In the genomic region with DNA sequence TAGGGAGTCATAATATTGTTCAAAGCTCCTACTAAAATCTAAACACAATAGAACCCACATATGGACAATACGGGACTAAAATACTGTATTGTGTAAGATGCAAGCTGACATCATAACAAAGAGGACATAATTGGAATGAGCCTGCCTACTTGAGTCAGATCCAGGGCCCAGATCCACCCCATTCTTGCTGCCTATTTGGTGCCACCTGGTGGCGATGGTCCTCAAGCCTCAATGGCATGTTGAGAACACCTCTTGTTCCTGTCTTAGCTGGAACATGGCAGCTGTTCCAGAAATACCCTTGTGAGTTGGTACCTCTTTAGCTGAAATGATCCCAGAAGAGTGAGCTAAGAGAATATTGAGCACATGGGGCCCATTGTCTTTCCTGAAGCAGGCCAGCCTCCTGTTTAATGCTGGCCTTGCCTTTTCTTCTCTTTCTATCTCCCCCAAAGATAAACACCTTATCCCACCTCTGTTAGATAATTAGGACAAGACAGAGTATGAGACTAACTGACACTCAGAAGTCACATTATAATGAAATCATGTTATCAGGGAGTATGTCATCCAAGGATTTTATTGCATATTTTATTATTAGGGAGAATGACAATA, we compare ENCODE assay signal across 7 cellular contexts.
DNase-seq lines count a peak whose midpoint lies in the region; ATAC-seq, FAIRE-seq and TF ChIP-seq lines count a peak whose summit lies in the region.

No MANE protein-coding gene starts in this region.

- H3K36me3 ChIP-seq in K562 (ENCODE audit: control insufficient read depth, insufficient read depth, low read length), result no peaks in the 10 kb centered on the region
- no peaks in the 10 kb centered on the region for H3K36me3 ChIP-seq in liver (ENCODE audit: control insufficient read depth in 4 of 4, insufficient read depth in 3 of 4, low read depth in 1 of 4, low read length in 3 of 4)

- POLR2A ChIA-PET in K562 (lab: Yijun Ruan, JAX), result no interaction called here

- no TSS peak for BruUV-seq in K562 (replicated peaks; lab: Mats Ljungman, UMichigan)

- intact Hi-C loops in K562 (cut with micrococcal nuclease), result loop anchor here (1.0 kb wide), 1 partner anchor 864 kb away; no protein-coding TSS in a partner anchor

- no peaks in the 10 kb centered on the region for H3K4me1 ChIP-seq in K562 (replicated peaks in 1 of 2; ENCODE audit: control insufficient read depth in 2 of 2, insufficient read depth in 2 of 2, low read length in 2 of 2)
- no peaks in the 10 kb centered on the region for H3K4me1 ChIP-seq in liver (ENCODE audit: control insufficient read depth in 4 of 4, insufficient read depth in 4 of 4, low read length in 3 of 4)

- H3K9me1 ChIP-seq in K562 (ENCODE audit: control insufficient read depth, insufficient read depth, low read length), result no peaks in the 10 kb centered on the region

- no peak overlapping the region for H3K4me2 ChIP-seq in K562 (ENCODE audit: insufficient read depth, low read length)

- FAIRE-seq in K562 (lab: Jason Lieb, UNC), result no peak

- H3K79me2 ChIP-seq in K562 (ENCODE audit: control insufficient read depth, insufficient read depth, low read length), result no peaks in the 10 kb centered on the region

- peak; percentile 68 for TF ChIP-seq CTCF in GM10266 (IDR thresholded peaks at IDR 0.05; ENCODE audit: control insufficient read depth, insufficient read depth, low read depth, missing control alignments)
- TF ChIP-seq CTCF in K562 (IDR thresholded peaks at IDR 0.05 in 2 of 3, conservative IDR thresholded peaks at IDR 0.05 in 1 of 3; ENCODE audit: insufficient read depth in 2 of 3, low read depth in 1 of 3, low read length in 3 of 3), result peak; percentile 26 to 44 (median 43); a peak in 4 of 6 replicates
- TF ChIP-seq CTCF in liver (IDR thresholded peaks at IDR 0.05; ENCODE audit: low read depth, low read length, missing input control), result peak; percentile 44

- no peak overlapping the region for H3K27ac ChIP-seq in K562 (ENCODE audit: extremely low read depth, low read depth, low read length)
- H3K27ac ChIP-seq in liver (ENCODE audit: low read depth in 1 of 2, low read length in 2 of 2), result no peak overlapping the region

- TF ChIP-seq POLR2A in K562 (conservative IDR thresholded peaks at IDR 0.05), result no peak

- in situ Hi-C loops in K562 (cut with MboI), result loop anchor here (10.0 kb wide), 1 partner anchor 857 kb away; no protein-coding TSS in a partner anchor

- DNase-seq in GM10266 (ENCODE audit: extremely low spot score) (peak; percentile 23), HK-2 (ENCODE audit: unreplicated experiment) (peak; percentile 28), NCI-H82 (lab: John Stamatoyannopoulos, UW) (peak; percentile 86), K562 (ENCODE audit: extremely low read depth in 1 of 4, low spot score in 3 of 4) (peak; percentile 28 to 44 (median 29)), ureter (ENCODE audit: low spot score) (peak; percentile 46)

- H3K4me3 ChIP-seq in K562 (no peak overlapping the region), liver (ENCODE audit: low read depth in 1 of 3, low read length in 3 of 3) (no peak overlapping the region)

- TF ChIP-seq RAD21 in K562 (CRISPR knock-in tag; conservative IDR thresholded peaks at IDR 0.05 in 1 of 2, IDR thresholded peaks at IDR 0.05 in 1 of 2) (peak in 1 of 2 experiments; percentile 42; a peak in 3 of 4 replicates), liver (IDR thresholded peaks at IDR 0.05) (peak; percentile 66 to 79)

- no peak for TF ChIP-seq EP300 in K562 (IDR thresholded peaks at IDR 0.05; ENCODE audit: low read length)

- WGBS in K562 (ENCODE audit: insufficient coverage, low coverage, missing lambda C conversion rate), result 0% methylated on average over 2 of the region's 2 CpGs
- WGBS in liver, result 17% methylated on average over 2 of the region's 2 CpGs

- no peak overlapping the region for H2AFZ ChIP-seq in K562 (ENCODE audit: low read depth, low read length)

- CTCF ChIA-PET in K562 (lab: Yijun Ruan, JAX; ENCODE audit: low intra/inter-chr PET ratio), result no interaction called here

- no peaks in the 10 kb centered on the region for H4K20me1 ChIP-seq in K562 (replicated peaks; ENCODE audit: control insufficient read depth, insufficient read depth, low read length)

- H3K27me3 ChIP-seq in K562 (ENCODE audit: control insufficient read depth in 2 of 2, insufficient read depth in 2 of 2, low read length in 2 of 2) (no peaks in the 10 kb centered on the region), liver (ENCODE audit: control insufficient read depth in 4 of 4, insufficient read depth in 4 of 4, low read length in 3 of 4) (peaks cover 0 to 2% (median 0%) of the 10 kb centered on the region in 4 donors)

- ATAC-seq in GM21360 (IDR thresholded peaks at IDR 0.05; ENCODE audit: unreplicated experiment), result peak; percentile 79
- peak; percentile 46; the same call in 1 of the 3 replicates for ATAC-seq in K562

- H3K9ac ChIP-seq in K562 (ENCODE audit: insufficient read depth in 1 of 2, low read depth in 2 of 2, low read length in 2 of 2), result no peak overlapping the region
- H3K9ac ChIP-seq in liver (ENCODE audit: low read depth in 1 of 2, low read length in 2 of 2), result no peak overlapping the region

- H3K9me3 ChIP-seq in K562 (replicated peaks; ENCODE audit: control insufficient read depth, insufficient read depth, low read depth, low read length) (no peaks in the 10 kb centered on the region), liver (ENCODE audit: control insufficient read depth in 4 of 4, low read length in 3 of 4) (no peaks in the 10 kb centered on the region)

TF ChIP-seq in K562, 482 proteins besides CTCF, POLR2A, EP300 and RAD21:
- TF ChIP-seq, protein P1, sequence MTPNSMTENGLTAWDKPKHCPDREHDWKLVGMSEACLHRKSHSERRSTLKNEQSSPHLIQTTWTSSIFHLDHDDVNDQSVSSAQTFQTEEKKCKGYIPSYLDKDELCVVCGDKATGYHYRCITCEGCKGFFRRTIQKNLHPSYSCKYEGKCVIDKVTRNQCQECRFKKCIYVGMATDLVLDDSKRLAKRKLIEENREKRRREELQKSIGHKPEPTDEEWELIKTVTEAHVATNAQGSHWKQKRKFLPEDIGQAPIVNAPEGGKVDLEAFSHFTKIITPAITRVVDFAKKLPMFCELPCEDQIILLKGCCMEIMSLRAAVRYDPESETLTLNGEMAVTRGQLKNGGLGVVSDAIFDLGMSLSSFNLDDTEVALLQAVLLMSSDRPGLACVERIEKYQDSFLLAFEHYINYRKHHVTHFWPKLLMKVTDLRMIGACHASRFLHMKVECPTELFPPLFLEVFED (CRISPR knock-in tag; conservative IDR thresholded peaks at IDR 0.05), result no peak
- TF ChIP-seq NFE2 (IDR thresholded peaks at IDR 0.05; ENCODE audit: low read depth) (no peak), ZNF79 (CRISPR knock-in tag; IDR thresholded peaks at IDR 0.05; ENCODE audit: low read depth) (no peak), ZNF586 (CRISPR knock-in tag; conservative IDR thresholded peaks at IDR 0.05) (no peak), HEY1 (CRISPR knock-in tag; IDR thresholded peaks at IDR 0.05; ENCODE audit: borderline replicate concordance) (no peak), MYC (IDR thresholded peaks at IDR 0.05; ENCODE audit: low read depth, low read length) (no peak), MYC (CRISPR knock-in tag; IDR thresholded peaks at IDR 0.05; ENCODE audit: borderline replicate concordance, low read depth) (no peak)
TF ChIP-seq in K562: peak in this region for 0.

TF ChIP-seq in liver, 16 proteins besides CTCF, POLR2A, EP300 and RAD21 (continues in another document):
- TF ChIP-seq, protein P2, sequence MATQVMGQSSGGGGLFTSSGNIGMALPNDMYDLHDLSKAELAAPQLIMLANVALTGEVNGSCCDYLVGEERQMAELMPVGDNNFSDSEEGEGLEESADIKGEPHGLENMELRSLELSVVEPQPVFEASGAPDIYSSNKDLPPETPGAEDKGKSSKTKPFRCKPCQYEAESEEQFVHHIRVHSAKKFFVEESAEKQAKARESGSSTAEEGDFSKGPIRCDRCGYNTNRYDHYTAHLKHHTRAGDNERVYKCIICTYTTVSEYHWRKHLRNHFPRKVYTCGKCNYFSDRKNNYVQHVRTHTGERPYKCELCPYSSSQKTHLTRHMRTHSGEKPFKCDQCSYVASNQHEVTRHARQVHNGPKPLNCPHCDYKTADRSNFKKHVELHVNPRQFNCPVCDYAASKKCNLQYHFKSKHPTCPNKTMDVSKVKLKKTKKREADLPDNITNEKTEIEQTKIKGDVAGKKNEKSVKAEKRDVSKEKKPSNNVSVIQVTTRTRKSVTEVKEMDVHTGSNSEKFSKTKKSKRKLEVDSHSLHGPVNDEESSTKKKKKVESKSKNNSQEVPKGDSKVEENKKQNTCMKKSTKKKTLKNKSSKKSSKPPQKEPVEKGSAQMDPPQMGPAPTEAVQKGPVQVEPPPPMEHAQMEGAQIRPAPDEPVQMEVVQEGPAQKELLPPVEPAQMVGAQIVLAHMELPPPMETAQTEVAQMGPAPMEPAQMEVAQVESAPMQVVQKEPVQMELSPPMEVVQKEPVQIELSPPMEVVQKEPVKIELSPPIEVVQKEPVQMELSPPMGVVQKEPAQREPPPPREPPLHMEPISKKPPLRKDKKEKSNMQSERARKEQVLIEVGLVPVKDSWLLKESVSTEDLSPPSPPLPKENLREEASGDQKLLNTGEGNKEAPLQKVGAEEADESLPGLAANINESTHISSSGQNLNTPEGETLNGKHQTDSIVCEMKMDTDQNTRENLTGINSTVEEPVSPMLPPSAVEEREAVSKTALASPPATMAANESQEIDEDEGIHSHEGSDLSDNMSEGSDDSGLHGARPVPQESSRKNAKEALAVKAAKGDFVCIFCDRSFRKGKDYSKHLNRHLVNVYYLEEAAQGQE (IDR thresholded peaks at IDR 0.05), result no peak
- TF ChIP-seq, protein P3, sequence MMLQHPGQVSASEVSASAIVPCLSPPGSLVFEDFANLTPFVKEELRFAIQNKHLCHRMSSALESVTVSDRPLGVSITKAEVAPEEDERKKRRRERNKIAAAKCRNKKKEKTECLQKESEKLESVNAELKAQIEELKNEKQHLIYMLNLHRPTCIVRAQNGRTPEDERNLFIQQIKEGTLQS (IDR thresholded peaks at IDR 0.05), result no peak
- TF ChIP-seq, protein P4, sequence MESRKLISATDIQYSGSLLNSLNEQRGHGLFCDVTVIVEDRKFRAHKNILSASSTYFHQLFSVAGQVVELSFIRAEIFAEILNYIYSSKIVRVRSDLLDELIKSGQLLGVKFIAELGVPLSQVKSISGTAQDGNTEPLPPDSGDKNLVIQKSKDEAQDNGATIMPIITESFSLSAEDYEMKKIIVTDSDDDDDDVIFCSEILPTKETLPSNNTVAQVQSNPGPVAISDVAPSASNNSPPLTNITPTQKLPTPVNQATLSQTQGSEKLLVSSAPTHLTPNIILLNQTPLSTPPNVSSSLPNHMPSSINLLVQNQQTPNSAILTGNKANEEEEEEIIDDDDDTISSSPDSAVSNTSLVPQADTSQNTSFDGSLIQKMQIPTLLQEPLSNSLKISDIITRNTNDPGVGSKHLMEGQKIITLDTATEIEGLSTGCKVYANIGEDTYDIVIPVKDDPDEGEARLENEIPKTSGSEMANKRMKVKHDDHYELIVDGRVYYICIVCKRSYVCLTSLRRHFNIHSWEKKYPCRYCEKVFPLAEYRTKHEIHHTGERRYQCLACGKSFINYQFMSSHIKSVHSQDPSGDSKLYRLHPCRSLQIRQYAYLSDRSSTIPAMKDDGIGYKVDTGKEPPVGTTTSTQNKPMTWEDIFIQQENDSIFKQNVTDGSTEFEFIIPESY (IDR thresholded peaks at IDR 0.05), result no peak
- no peak for TF ChIP-seq GABPA (IDR thresholded peaks at IDR 0.05 in 1 of 2, conservative IDR thresholded peaks at IDR 0.05 in 1 of 2)
- TF ChIP-seq FOXA2 (IDR thresholded peaks at IDR 0.05), result no peak
- TF ChIP-seq TAF1 (conservative IDR thresholded peaks at IDR 0.05), result no peak

Comparison
In these comparisons a context has a peak if more than half of its experiments do, and no peak if none do; other contexts are left out.
1. DNase-seq: peak in every context shown above with its lines; median percentile 86 in NCI-H82; 46 in ureter; 29 in K562; 28 in HK-2; 23 in GM10266.